In genomic region chr12:42589465-42590323, GRCh38 we compare ENCODE assay signal across 8 cellular contexts. TPM values are rescaled to one million over a fixed set of nuclear protein-coding genes. Genes with fewer than 3 reads are reported as not detected.
DNase-seq lines count a peak whose midpoint lies in the region; ATAC-seq and TF ChIP-seq lines count a peak whose summit lies in the region.

Gene PRICKLE1, minus strand, starts transcription at chr12:42589746. Its CDS starts 117,230 bp downstream, at chr12:42472516.

- no peak for TF ChIP-seq CTCF in Calu3 (IDR thresholded peaks at IDR 0.05; ENCODE audit: unreplicated experiment)
- no peak for TF ChIP-seq CTCF in lower lobe of right lung (IDR thresholded peaks at IDR 0.05)

- H3K4me1 ChIP-seq in lower lobe of right lung = peaks cover 26% of the 10 kb centered on the region

- BruUV-seq in Calu3 (replicated peaks; lab: Mats Ljungman, UMichigan) = no TSS peak

- peak within 1 kb of the TSS; percentile 36 for H3K27ac Mint-ChIP-seq in Calu3 (ENCODE audit: unreplicated experiment)
- H3K27ac Mint-ChIP-seq in stimulated activated naive B cell treated with anti-CD40 and anti-IgM and Interleukin-4, amounts not matched to agents 10 μg/mL and 1 μg/mL and 100 μg/mL, for 72 hours = peak within 1 kb of the TSS; percentile 31

- no peaks in the 10 kb centered on the region for H3K27me3 Mint-ChIP-seq in Calu3 (ENCODE audit: unreplicated experiment)
- peaks cover 43 to 61% of the 10 kb centered on the region in 2 donors for H3K27me3 Mint-ChIP-seq in stimulated activated naive B cell treated with anti-CD40 and anti-IgM and Interleukin-4, amounts not matched to agents 10 μg/mL and 1 μg/mL and 100 μg/mL, for 72 hours

- H3K9me3 ChIP-seq in lower lobe of right lung = no peaks in the 10 kb centered on the region

- peak within 1 kb of the TSS; percentile 82 for H3K4me3 ChIP-seq in lower lobe of right lung

- ATAC-seq in GM19455 (IDR thresholded peaks at IDR 0.05; ENCODE audit: unreplicated experiment) = peak; percentile 87
- ATAC-seq in HG03457 (IDR thresholded peaks at IDR 0.05; ENCODE audit: unreplicated experiment) = peak; percentile 62
- ATAC-seq in SK-N-SH treated with all-trans-retinoic acid at 6 μM for 48 hours = peak; percentile 83
- ATAC-seq in lower lobe of right lung = peak; percentile 90
- peak; percentile 82 to 87 for ATAC-seq in stimulated activated naive B cell treated with anti-CD40 and anti-IgM and Interleukin-4, amounts not matched to agents 10 μg/mL and 1 μg/mL and 100 μg/mL, for 72 hours (replicated peaks)

- peaks cover 3% of the 10 kb centered on the region for H3K27me3 ChIP-seq in lower lobe of right lung (ENCODE audit: low read depth)

- CTCF ChIA-PET in Calu3 (lab: Charles Lee) = no interaction called here

- peaks cover 15% of the 10 kb centered on the region for H3K4me1 Mint-ChIP-seq in Calu3 (ENCODE audit: low read depth, unreplicated experiment)
- peaks cover 11 to 17% of the 10 kb centered on the region in 2 donors for H3K4me1 Mint-ChIP-seq in stimulated activated naive B cell treated with anti-CD40 and anti-IgM and Interleukin-4, amounts not matched to agents 10 μg/mL and 1 μg/mL and 100 μg/mL, for 72 hours

- H3K4me3 Mint-ChIP-seq in Calu3 (ENCODE audit: low read depth, unreplicated experiment) = peak within 1 kb of the TSS; percentile 81
- H3K4me3 Mint-ChIP-seq in stimulated activated naive B cell treated with anti-CD40 and anti-IgM and Interleukin-4, amounts not matched to agents 10 μg/mL and 1 μg/mL and 100 μg/mL, for 72 hours = peak within 1 kb of the TSS; percentile 81 to 82

- peaks cover 24% of the 10 kb centered on the region for H3K36me3 Mint-ChIP-seq in Calu3 (ENCODE audit: insufficient read depth, unreplicated experiment)
- H3K36me3 Mint-ChIP-seq in stimulated activated naive B cell treated with anti-CD40 and anti-IgM and Interleukin-4, amounts not matched to agents 10 μg/mL and 1 μg/mL and 100 μg/mL, for 72 hours = no peaks in the 10 kb centered on the region

- intact Hi-C loops in Calu3 (cut with micrococcal nuclease; ENCODE audit: unreplicated experiment) = loop anchor here (5.0 to 10.0 kb wide), 4 partner anchors 165 to 748 kb away; no protein-coding TSS in a partner anchor
- intact Hi-C loops in lower lobe of right lung (cut with DNase I) = no loop called here

- no peaks in the 10 kb centered on the region for H3K36me3 ChIP-seq in lower lobe of right lung

- no peaks in the 10 kb centered on the region for H3K9me3 Mint-ChIP-seq in Calu3 (ENCODE audit: low read depth, unreplicated experiment)
- H3K9me3 Mint-ChIP-seq in stimulated activated naive B cell treated with anti-CD40 and anti-IgM and Interleukin-4, amounts not matched to agents 10 μg/mL and 1 μg/mL and 100 μg/mL, for 72 hours = no peaks in the 10 kb centered on the region

- H3K27ac ChIP-seq in lower lobe of right lung = peak within 1 kb of the TSS; percentile 82

- DNase-seq in Calu3 (peak; percentile 48), ecto neural progenitor cell (ENCODE audit: low spot score) (peak; percentile 79), lower lobe of right lung (peak; percentile 54), hippocampal formation (lab: John Stamatoyannopoulos, UW) (no peak)
- peak; percentile 35 for DNase-seq in stimulated activated naive B cell treated with anti-CD40 and anti-IgM and Interleukin-4, amounts not matched to agents 10 μg/mL and 1 μg/mL and 100 μg/mL, for 72 hours

TF ChIP-seq in SK-N-SH treated with all-trans-retinoic acid at 6 μM for 48 hours, 23 proteins besides CTCF, POLR2A, EP300 and RAD21:
- TF ChIP-seq BACH2 (CRISPR knock-in tag; IDR thresholded peaks at IDR 0.05; ENCODE audit: borderline replicate concordance) = no peak

RNA-seq across cellular contexts. Expression of gene PRICKLE1, which starts in this region (rescaled TPM):
- total RNA-seq in Calu3 (2022) = 7.0 and 12.7 TPM in 2 replicates
- 18.8 TPM for total RNA-seq in lower lobe of right lung

Comparison
In these comparisons a context has a peak if more than half of its experiments do, and no peak if none do; other contexts are left out.
1. DNase-seq: peak in Calu3 (single experiment), ecto neural progenitor cell (single experiment), lower lobe of right lung (single experiment) and stimulated activated naive B cell treated with anti-CD40 and anti-IgM and Interleukin-4, amounts not matched to agents 10 μg/mL and 1 μg/mL and 100 μg/mL, for 72 hours (single experiment); none in hippocampal formation (0 of 2).
2. Peak in every context shown above with its lines, with median percentiles within 50 percentile points of each other: ATAC-seq.